8 cellular contexts compared by ENCODE assay signal in genomic region chr19:43798546-43799409, GRCh38. TPM values are rescaled to one million over a fixed set of nuclear protein-coding genes. Genes with fewer than 3 reads are reported as not detected.
DNase-seq lines count a peak whose midpoint lies in the region; ATAC-seq and TF ChIP-seq lines count a peak whose summit lies in the region.

No MANE protein-coding gene starts in this region.

- peaks cover 4% of the 10 kb centered on the region for H3K36me3 Mint-ChIP-seq in glutamatergic neuron (ENCODE audit: unreplicated experiment)

- H3K9ac ChIP-seq in parathyroid adenoma, result no peak overlapping the region

- H3K4me2 ChIP-seq in parathyroid adenoma (ENCODE audit: low read length), result peak overlapping the region; percentile 48

- no peak for ATAC-seq in GM21526 (IDR thresholded peaks at IDR 0.05; ENCODE audit: low FRiP score, unreplicated experiment)

- H3K27me3 Mint-ChIP-seq in glutamatergic neuron (ENCODE audit: unreplicated experiment), result peaks cover 17% of the 10 kb centered on the region

- H3K27ac ChIP-seq in parathyroid adenoma, result no peak overlapping the region

- H3K4me3 ChIP-seq in GM08714 (ENCODE audit: low read length), result peak overlapping the region; percentile 45; the same call in 1 of the 2 replicates
- H3K4me3 ChIP-seq in parathyroid adenoma (ENCODE audit: low read depth, low read length), result peak overlapping the region; percentile 27

- H3K9me3 ChIP-seq in parathyroid adenoma (ENCODE audit: control insufficient read depth, low read length), result no peaks in the 10 kb centered on the region

- H3K4me1 ChIP-seq in parathyroid adenoma, result no peaks in the 10 kb centered on the region

- H3K9me3 Mint-ChIP-seq in glutamatergic neuron (ENCODE audit: unreplicated experiment), result peaks cover 4% of the 10 kb centered on the region

- no peaks in the 10 kb centered on the region for H3K27me3 ChIP-seq in parathyroid adenoma (ENCODE audit: control insufficient read depth, insufficient read depth, low read length)

- peak; percentile 97 for DNase-seq in NCI-H69 (lab: John Stamatoyannopoulos, UW)
- peak; percentile 47 for DNase-seq in activated effector memory CD4-positive, alpha-beta T cell treated with Interleukin-2 at 50 U/mL for 16 hours
- no peak for DNase-seq in glutamatergic neuron
- DNase-seq in Kasumi-1 (lab: John Stamatoyannopoulos, UW), result no peak
- DNase-seq in NCI-H1694 (lab: John Stamatoyannopoulos, UW), result no peak

- no peaks in the 10 kb centered on the region for H3K36me3 ChIP-seq in parathyroid adenoma (ENCODE audit: control insufficient read depth, insufficient read depth, low read length)

- TF ChIP-seq CTCF in glutamatergic neuron (IDR thresholded peaks at IDR 0.05; ENCODE audit: partially characterized antibody, unreplicated experiment) (no peak), parathyroid adenoma (IDR thresholded peaks at IDR 0.05) (no peak)

- H3K4me1 Mint-ChIP-seq in glutamatergic neuron (ENCODE audit: low read depth, unreplicated experiment), result no peaks in the 10 kb centered on the region

- peak overlapping the region; percentile 49 for H3K4me3 Mint-ChIP-seq in glutamatergic neuron (ENCODE audit: unreplicated experiment)

- H3K27ac Mint-ChIP-seq in glutamatergic neuron (ENCODE audit: unreplicated experiment), result no peak overlapping the region

- no peaks in the 10 kb centered on the region for H3K79me2 ChIP-seq in parathyroid adenoma

- H2AFZ ChIP-seq in parathyroid adenoma, result peak overlapping the region; percentile 87

RNA-seq across cellular contexts. Expression of gene LYPD5, which starts 3.5 kb away (rescaled TPM):
- total RNA-seq in glutamatergic neuron (ENCODE audit: unreplicated experiment), result not detected

RNA-seq across cellular contexts. Expression of gene KCNN4, which starts 18.0 kb away (rescaled TPM):
- 0.44 TPM for total RNA-seq in glutamatergic neuron (ENCODE audit: unreplicated experiment)

RNA-seq across cellular contexts. Expression of gene ZNF283, which starts 28.3 kb away (rescaled TPM):
- total RNA-seq in glutamatergic neuron (ENCODE audit: unreplicated experiment), result 13.0 TPM

RNA-seq across cellular contexts. Expression of gene SMG9, which starts 44.0 kb away (rescaled TPM):
- total RNA-seq in glutamatergic neuron (ENCODE audit: unreplicated experiment), result 34.1 TPM

Comparison
In these comparisons a context has a peak if more than half of its experiments do, and no peak if none do; other contexts are left out.
1. DNase-seq: peak in NCI-H69 (single experiment) and activated effector memory CD4-positive, alpha-beta T cell treated with Interleukin-2 at 50 U/mL for 16 hours (single experiment); none in glutamatergic neuron (single experiment), Kasumi-1 (0 of 2) and NCI-H1694 (single experiment).